ENCODE assay signal across 12 cellular contexts in genomic region chr13:43153436-43154082, GRCh38.
A peak's percentile ranks its signal among the peaks of the same experiment; 100 is the strongest.
DNase-seq lines count a peak whose midpoint lies in the region; ATAC-seq and TF ChIP-seq lines count a peak whose summit lies in the region.
"Had no signal": no experiment of that assay in that cellular context is flagged by ENCODE, and none has a peak within 500 bp of the region (broad histone marks: within the 10 kb centered on the region; RNA-seq: fewer than 3 reads in every experiment).

No MANE protein-coding gene starts in this region.

- DNase-seq in AG04449 (ENCODE audit: low read depth, low spot score) (peak; percentile 56), HPDE6-E6E7 (ENCODE audit: extremely low spot score) (peak; percentile 14), astrocyte of the cerebellum (ENCODE audit: low read depth) (peak; percentile 95), iris pigment epithelial cell (ENCODE audit: low read depth) (peak; percentile 97)
- DNase-seq in activated naive CD4-positive, alpha-beta T cell (lab: John Stamatoyannopoulos, UW): no peak
- no peak for DNase-seq in stimulated activated naive CD4-positive, alpha-beta T cell treated with Interleukin-2 at 50 U/mL for 16 hours (lab: John Stamatoyannopoulos, UW)
- DNase-seq: naive B cell, NCI-H1048, NCI-H446, upper lobe of left lung had no signal

- TF ChIP-seq CTCF in AG04449 (IDR thresholded peaks at IDR 0.05; ENCODE audit: insufficient read depth, low read length, missing control alignments): no peak
- TF ChIP-seq CTCF in astrocyte of the cerebellum (IDR thresholded peaks at IDR 0.05; ENCODE audit: low read depth, low read length, missing control alignments): no peak

- in situ Hi-C loops in astrocyte of the cerebellum (cut with HindIII; ENCODE audit: low sequenced_read_pairs): no loop called here

- H3K4me3 ChIP-seq in AG04449 (ENCODE audit: low read depth, low read length) (no peak overlapping the region), astrocyte of the cerebellum (ENCODE audit: low read depth, low read length) (no peak overlapping the region)
- H3K4me3 ChIP-seq: upper lobe of left lung had no signal

- CTCF ChIA-PET in AG04449 (lab: Yijun Ruan, JAX): no interaction called here

- POLR2A ChIA-PET in AG04449 (lab: Yijun Ruan, JAX): interaction anchor here (0.7 kb wide), 1 partner anchor 24 kb away, joined by 3 read pairs; no protein-coding TSS in a partner anchor

- no peak for ATAC-seq in GM21515 (IDR thresholded peaks at IDR 0.05; ENCODE audit: unreplicated experiment)
- no peak for ATAC-seq in GM18861 (IDR thresholded peaks at IDR 0.05; ENCODE audit: unreplicated experiment)

Comparison
In these comparisons a context has a peak if more than half of its experiments do, and no peak if none do; other contexts are left out.
1. DNase-seq: peak in AG04449 (single experiment), HPDE6-E6E7 (single experiment), astrocyte of the cerebellum (single experiment) and iris pigment epithelial cell (single experiment); none in activated naive CD4-positive, alpha-beta T cell (0 of 4) and stimulated activated naive CD4-positive, alpha-beta T cell treated with Interleukin-2 at 50 U/mL for 16 hours (single experiment).